In genomic region chr5:67011422-67011821, GRCh38 we compare ENCODE assay signal across 12 cellular contexts.
DNase-seq lines count a peak whose midpoint lies in the region; ATAC-seq and TF ChIP-seq lines count a peak whose summit lies in the region.
"Had no signal": no experiment of that assay in that cellular context is flagged by ENCODE, and none has a peak within 500 bp of the region (broad histone marks: within the 10 kb centered on the region; RNA-seq: fewer than 3 reads in every experiment).

No MANE protein-coding gene starts in this region.

- intact Hi-C loops in ascending aorta (cut with DNase I): no loop called here

- no peaks in the 10 kb centered on the region for H3K36me3 ChIP-seq in ascending aorta
- no peaks in the 10 kb centered on the region for H3K36me3 ChIP-seq in mesenchymal stem cell (ENCODE audit: control insufficient read depth in 1 of 2, insufficient read depth in 2 of 2, low read depth in 1 of 2, low read length in 2 of 2)
- H3K36me3 ChIP-seq in suprapubic skin: no peaks in the 10 kb centered on the region
- H3K36me3 ChIP-seq: ovary had no signal

- peak overlapping the region; percentile 89 for H4K8ac ChIP-seq in mesenchymal stem cell (ENCODE audit: low read length)

- no peak overlapping the region for H3K4me2 ChIP-seq in mesenchymal stem cell (ENCODE audit: low read length, poor library complexity, severe bottlenecking)

- no peak overlapping the region for H3K4me3 Mint-ChIP-seq in activated T-cell treated with anti-CD3 and anti-CD28 coated beads, Interleukin-2, amount 50 U/mL, for 24 hours

- no peak overlapping the region for H3K23ac ChIP-seq in mesenchymal stem cell (ENCODE audit: low read length in 2 of 2)

- TF ChIP-seq POLR2A in suprapubic skin (IDR thresholded peaks at IDR 0.05): no peak

- no peak overlapping the region for H4K91ac ChIP-seq in mesenchymal stem cell (ENCODE audit: low read length)

- H3K4me1 ChIP-seq in ascending aorta: peaks cover 11 to 52% of the 10 kb centered on the region in 2 donors
- H3K4me1 ChIP-seq in mesenchymal stem cell (ENCODE audit: control insufficient read depth, insufficient read depth, low read depth, low read length): peaks cover 11% of the 10 kb centered on the region
- H3K4me1 ChIP-seq in suprapubic skin: peaks cover 65% of the 10 kb centered on the region

- H3K9me3 ChIP-seq in ascending aorta (no peaks in the 10 kb centered on the region), mesenchymal stem cell (ENCODE audit: control insufficient read depth, low read length) (no peaks in the 10 kb centered on the region), suprapubic skin (no peaks in the 10 kb centered on the region)
- H3K9me3 ChIP-seq: ovary had no signal

- no peak for TF ChIP-seq CTCF in ascending aorta (IDR thresholded peaks at IDR 0.05)
- no peak for TF ChIP-seq CTCF in suprapubic skin (IDR thresholded peaks at IDR 0.05)

- H2AFZ ChIP-seq in mesenchymal stem cell (ENCODE audit: low read depth, low read length): no peak overlapping the region

- WGBS in mesenchymal stem cell: 70% methylated on average over 5 of the region's 5 CpGs
- 63% methylated on average over 5 of the region's 5 CpGs for WGBS in suprapubic skin

- H3K27me3 ChIP-seq in ascending aorta (no peaks in the 10 kb centered on the region), mesenchymal stem cell (ENCODE audit: control insufficient read depth in 1 of 2, insufficient read depth in 1 of 2, low read length in 2 of 2) (no peaks in the 10 kb centered on the region), suprapubic skin (no peaks in the 10 kb centered on the region)
- H3K27me3 ChIP-seq: ovary had no signal

- H3K4me1 Mint-ChIP-seq in activated T-cell treated with anti-CD3 and anti-CD28 coated beads, Interleukin-2, amount 50 U/mL, for 24 hours (ENCODE audit: low read depth): peaks cover 93% of the 10 kb centered on the region

- H2BK15ac ChIP-seq in mesenchymal stem cell (ENCODE audit: low read depth, poor library complexity, severe bottlenecking): no peak overlapping the region

- H3K36me3 Mint-ChIP-seq in activated T-cell treated with anti-CD3 and anti-CD28 coated beads, Interleukin-2, amount 50 U/mL, for 24 hours (ENCODE audit: low read depth): no peaks in the 10 kb centered on the region

- H3K18ac ChIP-seq in mesenchymal stem cell (ENCODE audit: low read depth in 1 of 2, low read length in 2 of 2): peak overlapping the region in 1 of 2 experiments; percentile 12

- ATAC-seq in HG03342 (IDR thresholded peaks at IDR 0.05; ENCODE audit: unreplicated experiment) (no peak), GM18520 (IDR thresholded peaks at IDR 0.05; ENCODE audit: unreplicated experiment) (no peak)
- ATAC-seq: HCT116 had no signal

- H3K4ac ChIP-seq in mesenchymal stem cell (ENCODE audit: low read depth in 1 of 2, low read length in 2 of 2): peak overlapping the region; percentile 5 to 42

- H3K79me1 ChIP-seq in mesenchymal stem cell (replicated peaks; ENCODE audit: low read length, poor library complexity, severe bottlenecking): peaks cover 28% of the 10 kb centered on the region

- no peak for DNase-seq in activated T-cell treated with anti-CD3 and anti-CD28 coated beads, Interleukin-2, amount 50 U/mL, for 24 hours
- DNase-seq in activated T-cell treated with anti-CD3 and anti-CD28 coated beads for 4 hours (no peak), ascending aorta (ENCODE audit: low spot score in 2 of 2) (no peak), mesenchymal stem cell (no peak), suprapubic skin (ENCODE audit: low spot score in 2 of 2) (no peak), NOMO-1 treated with DMSO at 0.1 percent for 48 hours (lab: John Stamatoyannopoulos, UW; ENCODE audit: unreplicated experiment) (no peak)
- DNase-seq: activated T-cell treated with anti-CD3 and anti-CD28 coated beads, Interleukin-2, amount 50 U/mL, for 1 hour; MM.1S; ovary had no signal

- no peaks in the 10 kb centered on the region for H3K9me3 Mint-ChIP-seq in activated T-cell treated with anti-CD3 and anti-CD28 coated beads, Interleukin-2, amount 50 U/mL, for 24 hours

- H3K27ac Mint-ChIP-seq in activated T-cell treated with anti-CD3 and anti-CD28 coated beads, Interleukin-2, amount 50 U/mL, for 24 hours: peak overlapping the region; percentile 90

- peak overlapping the region; percentile 49 for H2AK5ac ChIP-seq in mesenchymal stem cell (ENCODE audit: low read length, severe bottlenecking)

- peak overlapping the region; percentile 65 for H3K27ac ChIP-seq in ascending aorta
- peak overlapping the region; percentile 62 for H3K27ac ChIP-seq in mesenchymal stem cell (ENCODE audit: low read length, poor library complexity, severe bottlenecking)
- H3K27ac ChIP-seq in suprapubic skin: peak overlapping the region; percentile 83
- H3K27ac ChIP-seq: ovary had no signal

- no peak for TF ChIP-seq EP300 in suprapubic skin (IDR thresholded peaks at IDR 0.05)

- H2BK12ac ChIP-seq in mesenchymal stem cell (ENCODE audit: low read length in 2 of 2): peak overlapping the region in 1 of 2 experiments; percentile 31

- no peak overlapping the region for H2BK120ac ChIP-seq in mesenchymal stem cell (ENCODE audit: low read depth, low read length)

- H3K9ac ChIP-seq in mesenchymal stem cell (ENCODE audit: low read length): peak overlapping the region; percentile 70

- no peak overlapping the region for H2BK5ac ChIP-seq in mesenchymal stem cell (ENCODE audit: low read depth, low read length, poor library complexity, severe bottlenecking)

- no peaks in the 10 kb centered on the region for H3K27me3 Mint-ChIP-seq in activated T-cell treated with anti-CD3 and anti-CD28 coated beads, Interleukin-2, amount 50 U/mL, for 24 hours

- H3K4me3 ChIP-seq in ascending aorta (peak overlapping the region; percentile 6 to 45), mesenchymal stem cell (ENCODE audit: insufficient read depth in 1 of 2, low read depth in 1 of 2, low read length in 2 of 2) (peak overlapping the region in 1 of 2 experiments; percentile 42), suprapubic skin (peak overlapping the region; percentile 7)
- H3K4me3 ChIP-seq: ovary had no signal

- no peak overlapping the region for H3K14ac ChIP-seq in mesenchymal stem cell (ENCODE audit: low read length in 2 of 2)
